In genomic region chr14:24241829-24242443, GRCh38 we compare ENCODE assay signal across 1 cellular context.
TF ChIP-seq lines count a peak whose summit lies in the region.

No MANE protein-coding gene starts in this region.

TF ChIP-seq in HepG2, 621 proteins besides CTCF, POLR2A, EP300 and RAD21 (continued from another document and continues in another):
- no peak for TF ChIP-seq TRAFD1 (CRISPR knock-in tag; IDR thresholded peaks at IDR 0.05; ENCODE audit: borderline replicate concordance)
- TF ChIP-seq ZNF256 (CRISPR knock-in tag; conservative IDR thresholded peaks at IDR 0.05): no peak
- no peak for TF ChIP-seq SRY (CRISPR knock-in tag; IDR thresholded peaks at IDR 0.05)
- no peak for TF ChIP-seq KDM5A (IDR thresholded peaks at IDR 0.05; ENCODE audit: borderline replicate concordance, low read length)
- no peak for TF ChIP-seq ATRX (CRISPR knock-in tag; IDR thresholded peaks at IDR 0.05; ENCODE audit: borderline replicate concordance)
- TF ChIP-seq ZNF7 (CRISPR knock-in tag; IDR thresholded peaks at IDR 0.05): no peak
- no peak for TF ChIP-seq NFAT5 (CRISPR knock-in tag; IDR thresholded peaks at IDR 0.05)
- TF ChIP-seq MAFK (conservative IDR thresholded peaks at IDR 0.05 in 1 of 2, IDR thresholded peaks at IDR 0.05 in 1 of 2; ENCODE audit: low read length in 2 of 2): no peak
- no peak for TF ChIP-seq ZNF724P (CRISPR knock-in tag; IDR thresholded peaks at IDR 0.05; ENCODE audit: borderline replicate concordance)
- no peak for TF ChIP-seq LCORL (IDR thresholded peaks at IDR 0.05)
- TF ChIP-seq LCORL (CRISPR knock-in tag; IDR thresholded peaks at IDR 0.05): no peak; the same call in 1 of the 2 replicates
- TF ChIP-seq FOXO4 (CRISPR knock-in tag; conservative IDR thresholded peaks at IDR 0.05): peak; percentile 98
- TF ChIP-seq SIX1 (CRISPR knock-in tag; IDR thresholded peaks at IDR 0.05; ENCODE audit: borderline replicate concordance): no peak
- TF ChIP-seq AKAP8 (CRISPR knock-in tag; IDR thresholded peaks at IDR 0.05): no peak
- TF ChIP-seq SALL1 (CRISPR knock-in tag; IDR thresholded peaks at IDR 0.05): no peak
- no peak for TF ChIP-seq STAG1 (CRISPR knock-in tag; IDR thresholded peaks at IDR 0.05)
- TF ChIP-seq HDAC6 (IDR thresholded peaks at IDR 0.05; ENCODE audit: low read depth, low read length): no peak
- no peak for TF ChIP-seq KAT7 (CRISPR knock-in tag; IDR thresholded peaks at IDR 0.05; ENCODE audit: borderline replicate concordance)
- no peak; the same call in none of the 2 replicates for TF ChIP-seq DNMT1 (CRISPR knock-in tag; IDR thresholded peaks at IDR 0.05)
- no peak for TF ChIP-seq SAP130 (CRISPR knock-in tag; IDR thresholded peaks at IDR 0.05; ENCODE audit: low read depth)
- TF ChIP-seq PRPF4 (IDR thresholded peaks at IDR 0.05; ENCODE audit: low read depth, low read length, poor library complexity, severe bottlenecking): no peak
- TF ChIP-seq RNF219 (CRISPR knock-in tag; IDR thresholded peaks at IDR 0.05): no peak
- TF ChIP-seq NR2F6 (IDR thresholded peaks at IDR 0.05): peak; percentile 26; the same call in 1 of the 2 replicates
- TF ChIP-seq NR2F6 (CRISPR knock-in tag; IDR thresholded peaks at IDR 0.05): no peak
- TF ChIP-seq DBP (CRISPR knock-in tag; IDR thresholded peaks at IDR 0.05; ENCODE audit: not compliant biosample characterization): no peak
- no peak; the same call in 1 of the 2 replicates for TF ChIP-seq KMT2A (CRISPR knock-in tag; IDR thresholded peaks at IDR 0.05)
- no peak; the same call in 1 of the 2 replicates for TF ChIP-seq ZSCAN5A (CRISPR knock-in tag; IDR thresholded peaks at IDR 0.05; ENCODE audit: borderline replicate concordance)
- TF ChIP-seq ZNF34 (CRISPR knock-in tag; IDR thresholded peaks at IDR 0.05; ENCODE audit: borderline replicate concordance): no peak
- no peak for TF ChIP-seq ZNF3 (CRISPR knock-in tag; IDR thresholded peaks at IDR 0.05)
- TF ChIP-seq CREB3 (CRISPR knock-in tag; IDR thresholded peaks at IDR 0.05): no peak
- TF ChIP-seq ATF7-NPFF (CRISPR knock-in tag; IDR thresholded peaks at IDR 0.05; ENCODE audit: low read depth): no peak; the same call in 1 of the 2 replicates
- no peak for TF ChIP-seq CENPX (CRISPR knock-in tag; IDR thresholded peaks at IDR 0.05)
- TF ChIP-seq POLR2AphosphoS2 (IDR thresholded peaks at IDR 0.05; ENCODE audit: low read depth, low read length): no peak; the same call in 1 of the 2 replicates
- TF ChIP-seq PAXIP1 (CRISPR knock-in tag; conservative IDR thresholded peaks at IDR 0.05): no peak
- no peak for TF ChIP-seq TEF (CRISPR knock-in tag; IDR thresholded peaks at IDR 0.05)
- no peak for TF ChIP-seq ZNF605 (CRISPR knock-in tag; IDR thresholded peaks at IDR 0.05)
- no peak for TF ChIP-seq ZNF382 (CRISPR knock-in tag; IDR thresholded peaks at IDR 0.05; ENCODE audit: borderline replicate concordance)
- peak; percentile 18; the same call in 1 of the 2 replicates for TF ChIP-seq ZBTB34 (CRISPR knock-in tag; IDR thresholded peaks at IDR 0.05)
- TF ChIP-seq TEAD3 (CRISPR knock-in tag; optimal IDR thresholded peaks at IDR 0.05; ENCODE audit: borderline replicate concordance): no peak
- TF ChIP-seq ZBTB3 (CRISPR knock-in tag; IDR thresholded peaks at IDR 0.05; ENCODE audit: borderline replicate concordance, low read depth): no peak
- no peak for TF ChIP-seq ADNP (CRISPR knock-in tag; IDR thresholded peaks at IDR 0.05)
- no peak for TF ChIP-seq DRAP1 (CRISPR knock-in tag; IDR thresholded peaks at IDR 0.05)
- TF ChIP-seq MBD4 (IDR thresholded peaks at IDR 0.05; ENCODE audit: borderline replicate concordance, low read length): no peak
- no peak for TF ChIP-seq ZNF569 (CRISPR knock-in tag; IDR thresholded peaks at IDR 0.05; ENCODE audit: borderline replicate concordance)
